ENCODE assay signal across 1 cellular context in the genomic region with DNA sequence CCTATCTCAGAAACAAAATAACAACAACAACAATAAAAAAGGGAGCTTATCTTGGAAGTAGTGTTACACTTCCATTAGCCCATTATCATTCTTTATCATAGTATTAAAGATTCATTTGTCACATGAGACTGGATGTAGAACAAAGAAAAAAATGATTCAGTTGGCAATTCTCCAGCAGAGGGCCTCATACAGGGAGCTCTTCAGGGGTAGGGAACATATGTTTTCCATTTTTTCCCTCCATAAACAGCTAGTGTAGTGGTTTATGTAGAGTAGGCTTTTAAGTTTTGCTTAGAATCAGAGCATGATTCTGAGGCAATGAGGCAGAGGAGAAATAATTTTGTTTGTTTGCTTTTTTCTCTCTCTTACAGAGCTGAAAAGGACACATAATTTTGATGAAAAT.
TF ChIP-seq lines count a peak whose summit lies in the region.

No MANE protein-coding gene starts in this region.

TF ChIP-seq in HepG2, 621 proteins besides CTCF, POLR2A, EP300 and RAD21:
- TF ChIP-seq RERE (CRISPR knock-in tag; IDR thresholded peaks at IDR 0.05; ENCODE audit: low read depth) (no peak), AGO1 (IDR thresholded peaks at IDR 0.05; ENCODE audit: low read depth, low read length, poor library complexity, severe bottlenecking) (no peak), MAFG (CRISPR knock-in tag; IDR thresholded peaks at IDR 0.05) (no peak), TP53 (CRISPR knock-in tag; conservative IDR thresholded peaks at IDR 0.05) (no peak), DPF2 (CRISPR knock-in tag; IDR thresholded peaks at IDR 0.05; ENCODE audit: borderline replicate concordance, low read depth) (no peak), SKI (IDR thresholded peaks at IDR 0.05; ENCODE audit: partially characterized antibody) (no peak), MBNL3 (CRISPR knock-in tag; conservative IDR thresholded peaks at IDR 0.05) (no peak), KAT8 (CRISPR knock-in tag; IDR thresholded peaks at IDR 0.05) (no peak)
- TF ChIP-seq, protein P1, sequence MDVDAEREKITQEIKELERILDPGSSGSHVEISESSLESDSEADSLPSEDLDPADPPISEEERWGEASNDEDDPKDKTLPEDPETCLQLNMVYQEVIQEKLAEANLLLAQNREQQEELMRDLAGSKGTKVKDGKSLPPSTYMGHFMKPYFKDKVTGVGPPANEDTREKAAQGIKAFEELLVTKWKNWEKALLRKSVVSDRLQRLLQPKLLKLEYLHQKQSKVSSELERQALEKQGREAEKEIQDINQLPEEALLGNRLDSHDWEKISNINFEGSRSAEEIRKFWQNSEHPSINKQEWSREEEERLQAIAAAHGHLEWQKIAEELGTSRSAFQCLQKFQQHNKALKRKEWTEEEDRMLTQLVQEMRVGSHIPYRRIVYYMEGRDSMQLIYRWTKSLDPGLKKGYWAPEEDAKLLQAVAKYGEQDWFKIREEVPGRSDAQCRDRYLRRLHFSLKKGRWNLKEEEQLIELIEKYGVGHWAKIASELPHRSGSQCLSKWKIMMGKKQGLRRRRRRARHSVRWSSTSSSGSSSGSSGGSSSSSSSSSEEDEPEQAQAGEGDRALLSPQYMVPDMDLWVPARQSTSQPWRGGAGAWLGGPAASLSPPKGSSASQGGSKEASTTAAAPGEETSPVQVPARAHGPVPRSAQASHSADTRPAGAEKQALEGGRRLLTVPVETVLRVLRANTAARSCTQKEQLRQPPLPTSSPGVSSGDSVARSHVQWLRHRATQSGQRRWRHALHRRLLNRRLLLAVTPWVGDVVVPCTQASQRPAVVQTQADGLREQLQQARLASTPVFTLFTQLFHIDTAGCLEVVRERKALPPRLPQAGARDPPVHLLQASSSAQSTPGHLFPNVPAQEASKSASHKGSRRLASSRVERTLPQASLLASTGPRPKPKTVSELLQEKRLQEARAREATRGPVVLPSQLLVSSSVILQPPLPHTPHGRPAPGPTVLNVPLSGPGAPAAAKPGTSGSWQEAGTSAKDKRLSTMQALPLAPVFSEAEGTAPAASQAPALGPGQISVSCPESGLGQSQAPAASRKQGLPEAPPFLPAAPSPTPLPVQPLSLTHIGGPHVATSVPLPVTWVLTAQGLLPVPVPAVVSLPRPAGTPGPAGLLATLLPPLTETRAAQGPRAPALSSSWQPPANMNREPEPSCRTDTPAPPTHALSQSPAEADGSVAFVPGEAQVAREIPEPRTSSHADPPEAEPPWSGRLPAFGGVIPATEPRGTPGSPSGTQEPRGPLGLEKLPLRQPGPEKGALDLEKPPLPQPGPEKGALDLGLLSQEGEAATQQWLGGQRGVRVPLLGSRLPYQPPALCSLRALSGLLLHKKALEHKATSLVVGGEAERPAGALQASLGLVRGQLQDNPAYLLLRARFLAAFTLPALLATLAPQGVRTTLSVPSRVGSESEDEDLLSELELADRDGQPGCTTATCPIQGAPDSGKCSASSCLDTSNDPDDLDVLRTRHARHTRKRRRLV (CRISPR knock-in tag; IDR thresholded peaks at IDR 0.05): no peak
